ENCODE assay signal across 9 cellular contexts in genomic region chr12:116539905-116540482, GRCh38. TPM values are rescaled to one million over a fixed set of nuclear protein-coding genes. Genes with fewer than 3 reads are reported as not detected.
A peak's percentile ranks its signal among the peaks of the same experiment; 100 is the strongest.
DNase-seq lines count a peak whose midpoint lies in the region; ATAC-seq, FAIRE-seq and TF ChIP-seq lines count a peak whose summit lies in the region.
"Had no signal": no experiment of that assay in that cellular context is flagged by ENCODE, and none has a peak within 500 bp of the region (broad histone marks: within the 10 kb centered on the region; RNA-seq: fewer than 3 reads in every experiment).

No MANE protein-coding gene starts in this region.

- no peak overlapping the region for H3K9ac ChIP-seq in kidney (ENCODE audit: low read length in 2 of 2)

- WGBS in thymus, result 80% methylated on average over 17 of the region's 17 CpGs

- DNase-seq in NCI-H1436 (lab: John Stamatoyannopoulos, UW) (peak; percentile 30), NCI-H1436 treated with DMSO at 0.1 percent for 48 hours (lab: John Stamatoyannopoulos, UW) (no peak), anterior cingulate cortex (lab: John Stamatoyannopoulos, UW) (peak in 43 of 58 donors; percentile 4 to 67 (median 36)), kidney (peak; percentile 86)
- no peak for DNase-seq in activated T-cell treated with anti-CD3 and anti-CD28 coated beads, Interleukin-2, amount 50 U/mL, for 48 hours

- intact Hi-C loops in kidney (cut with DNase I), result no loop called here

- no peak for TF ChIP-seq CTCF in kidney (IDR thresholded peaks at IDR 0.05; ENCODE audit: borderline replicate concordance, extremely low read depth, insufficient read depth)

- no peak for FAIRE-seq in kidney (lab: Jason Lieb, UNC)
- FAIRE-seq: A204.1 had no signal

- H3K27ac ChIP-seq in kidney (ENCODE audit: low read depth in 2 of 2, low read length in 2 of 2) (peak overlapping the region in 1 of 2 donors; percentile 32), thymus (ENCODE audit: low read depth) (peak overlapping the region; percentile 74)

- no peak for ATAC-seq in HG03196 (IDR thresholded peaks at IDR 0.05; ENCODE audit: unreplicated experiment)
- ATAC-seq in GM18505 (IDR thresholded peaks at IDR 0.05; ENCODE audit: unreplicated experiment), result no peak

- no peaks in the 10 kb centered on the region for H3K9me3 ChIP-seq in kidney (ENCODE audit: control insufficient read depth in 1 of 2, low read length in 2 of 2)
- no peaks in the 10 kb centered on the region for H3K9me3 ChIP-seq in thymus (ENCODE audit: control insufficient read depth)

- H3K4me3 ChIP-seq in kidney (ENCODE audit: low read length in 2 of 2) (peak overlapping the region in 1 of 2 donors; percentile 25), thymus (ENCODE audit: low read length) (no peak overlapping the region)

- no peak for TF ChIP-seq POLR2A in GM18505 (IDR thresholded peaks at IDR 0.05; ENCODE audit: borderline replicate concordance, extremely low read depth, insufficient read depth, insufficient read length)

- H3K27me3 ChIP-seq in thymus (ENCODE audit: control insufficient read depth, insufficient read depth), result no peaks in the 10 kb centered on the region

- H3K4me1 ChIP-seq in kidney (ENCODE audit: control insufficient read depth in 1 of 2, insufficient read depth in 1 of 2, low read depth in 1 of 2, low read length in 2 of 2) (peaks cover 4 to 9% of the 10 kb centered on the region in 2 donors), thymus (ENCODE audit: control insufficient read depth, insufficient read depth, low read length) (no peaks in the 10 kb centered on the region)

- H3K36me3 ChIP-seq in kidney (ENCODE audit: control insufficient read depth in 1 of 2, insufficient read depth in 2 of 2, low read length in 2 of 2) (no peaks in the 10 kb centered on the region), thymus (ENCODE audit: control insufficient read depth, insufficient read depth) (no peaks in the 10 kb centered on the region)

RNA-seq across cellular contexts. Expression of gene MAP1LC3B2, which starts 19.2 kb away (rescaled TPM):
- total RNA-seq in kidney, result 2.1 TPM
- polyA plus RNA-seq in kidney (ENCODE audit: insufficient read depth, low read depth, low replicate concordance) (4.5 TPM), thymus (6.5 TPM)

Comparison
In these comparisons a context has a peak if more than half of its experiments do, and no peak if none do; other contexts are left out.
1. DNase-seq: peak in NCI-H1436 (single experiment), anterior cingulate cortex (43 of 58) and kidney (single experiment); none in NCI-H1436 treated with DMSO at 0.1 percent for 48 hours (single experiment) and activated T-cell treated with anti-CD3 and anti-CD28 coated beads, Interleukin-2, amount 50 U/mL, for 48 hours (0 of 2).